In the genomic region with DNA sequence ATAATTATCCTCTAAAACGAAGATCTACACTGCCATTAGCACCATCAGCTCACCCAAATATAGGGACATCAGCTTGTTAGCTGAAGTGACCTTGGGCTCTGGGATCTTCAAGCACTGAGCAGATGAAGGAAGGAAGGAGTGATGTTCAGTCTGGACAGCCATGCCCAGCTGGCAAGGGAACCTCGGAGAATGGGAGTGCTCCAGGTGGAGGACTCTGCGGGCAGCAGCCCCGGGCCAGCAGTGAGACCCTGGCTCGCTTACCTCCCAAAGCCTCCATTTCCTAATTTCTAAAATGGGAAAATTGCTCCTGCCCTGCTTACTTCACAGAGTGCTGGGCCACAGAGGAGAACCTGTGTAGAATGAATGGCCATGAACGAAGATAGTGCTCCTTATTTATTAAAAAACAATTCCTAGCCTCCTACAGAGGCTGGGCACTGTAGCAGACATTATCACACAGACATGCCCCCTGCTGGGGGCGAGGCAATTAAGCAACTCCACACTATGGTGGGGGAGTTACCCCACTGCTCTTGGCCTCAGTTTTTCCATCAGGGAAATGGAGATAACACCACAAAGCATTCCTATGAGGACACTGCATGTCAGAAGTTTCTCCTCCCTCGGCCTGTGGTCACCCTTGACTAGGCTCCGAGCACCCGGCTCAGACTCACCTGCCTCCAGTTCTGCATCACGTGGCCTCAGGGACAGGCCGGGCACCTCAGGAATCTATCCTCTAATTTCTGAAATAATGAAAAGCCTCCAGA, we compare ENCODE assay signal across 10 cellular contexts.
DNase-seq lines count a peak whose midpoint lies in the region; ATAC-seq, FAIRE-seq and TF ChIP-seq lines count a peak whose summit lies in the region.
"Had no signal": no experiment of that assay in that cellular context is flagged by ENCODE, and none has a peak within 500 bp of the region (broad histone marks: within the 10 kb centered on the region; RNA-seq: fewer than 3 reads in every experiment).

No MANE protein-coding gene starts in this region.

- H3K79me2 ChIP-seq in GM23248 (ENCODE audit: insufficient read depth) = no peaks in the 10 kb centered on the region

- in situ Hi-C loops in GM23248 (cut with MboI) = no loop called here

- H3F3A ChIP-seq in GM23248 (ENCODE audit: insufficient read depth) = peaks cover 15% of the 10 kb centered on the region

- DNase-seq in D721Med (ENCODE audit: insufficient read length, low spot score) = no peak
- DNase-seq in GM23248 = no peak
- DNase-seq in mesenteric fat pad (ENCODE audit: low spot score) = peak; percentile 79
- no peak for DNase-seq in NCI-H226
- DNase-seq: pancreas, tibial artery had no signal

- H3K9me3 ChIP-seq in GM23248 (ENCODE audit: low read depth) = no peaks in the 10 kb centered on the region
- H3K9me3 ChIP-seq: pancreas, tibial artery had no signal

- H3K9ac ChIP-seq in GM23248 = peak overlapping the region; percentile 23; the same call in 1 of the 2 replicates

- H4K20me1 ChIP-seq in GM23248 (ENCODE audit: insufficient read depth) = no peaks in the 10 kb centered on the region

- no peaks in the 10 kb centered on the region for H3K36me3 Mint-ChIP-seq in activated T-helper 17 cell treated with anti-CD3 and anti-CD28 coated beads, Interleukin-2, amount 50 U/mL, for 72 hours (ENCODE audit: low read depth)

- H3K4me2 ChIP-seq in GM23248 (ENCODE audit: unreplicated experiment) = no peak overlapping the region

- peaks cover 25% of the 10 kb centered on the region for H3K4me1 Mint-ChIP-seq in activated T-helper 17 cell treated with anti-CD3 and anti-CD28 coated beads, Interleukin-2, amount 50 U/mL, for 72 hours

- no peak for FAIRE-seq in D721Med (lab: Jason Lieb, UNC)
- FAIRE-seq: pancreas had no signal

- WGBS in GM23248 (ENCODE audit: low coverage in 1 of 2, low lambda C conversion rate in 2 of 2, missing lambda C conversion rate in 2 of 2), 2 experiments = 73 to 74% methylated on average over 12 of the region's 12 CpGs

- no peak overlapping the region for H3K4me3 Mint-ChIP-seq in activated T-helper 17 cell treated with anti-CD3 and anti-CD28 coated beads, Interleukin-2, amount 50 U/mL, for 72 hours

- peaks cover 3% of the 10 kb centered on the region for H3K27me3 Mint-ChIP-seq in activated T-helper 17 cell treated with anti-CD3 and anti-CD28 coated beads, Interleukin-2, amount 50 U/mL, for 72 hours

- H2AFZ ChIP-seq in GM23248 = no peak overlapping the region

- H3K27ac ChIP-seq in GM23248 = peak overlapping the region; percentile 29
- H3K27ac ChIP-seq: cardiac muscle cell, pancreas, tibial artery had no signal

- peak overlapping the region; percentile 69 for H3K27ac Mint-ChIP-seq in activated T-helper 17 cell treated with anti-CD3 and anti-CD28 coated beads, Interleukin-2, amount 50 U/mL, for 72 hours

- no peaks in the 10 kb centered on the region for H3K27me3 ChIP-seq in GM23248 (replicated peaks; ENCODE audit: insufficient read depth)
- H3K27me3 ChIP-seq: cardiac muscle cell had no signal

- H3K4me1 ChIP-seq in GM23248 (ENCODE audit: insufficient read depth) = peaks cover 33% of the 10 kb centered on the region
- H3K4me1 ChIP-seq: pancreas, tibial artery had no signal

- TF ChIP-seq CTCF in D721Med (IDR thresholded peaks at IDR 0.05; ENCODE audit: insufficient read depth, missing control alignments) = peak; percentile 15

- no peaks in the 10 kb centered on the region for H3K36me3 ChIP-seq in GM23248 (ENCODE audit: low read depth)
- H3K36me3 ChIP-seq: cardiac muscle cell, pancreas, tibial artery had no signal

- no peak overlapping the region for H3K4me3 ChIP-seq in GM23248
- H3K4me3 ChIP-seq: cardiac muscle cell, pancreas, tibial artery had no signal

- no peaks in the 10 kb centered on the region for H3K9me3 Mint-ChIP-seq in activated T-helper 17 cell treated with anti-CD3 and anti-CD28 coated beads, Interleukin-2, amount 50 U/mL, for 72 hours

- ATAC-seq in activated T-helper 17 cell treated with anti-CD3 and anti-CD28 coated beads, Interleukin-2, amount 50 U/mL, for 72 hours (replicated peaks) = no peak
- ATAC-seq in HG03025 (IDR thresholded peaks at IDR 0.05; ENCODE audit: low FRiP score, unreplicated experiment) (no peak), GM18870 (IDR thresholded peaks at IDR 0.05; ENCODE audit: unreplicated experiment) (no peak)

- H3K9me2 ChIP-seq in GM23248 (ENCODE audit: insufficient read depth) = no peaks in the 10 kb centered on the region
